Comparison of ENCODE assay signal across 37 cellular contexts in genomic region chr4:34289962-34290361, GRCh38.
"Had no signal": no experiment of that assay in that cellular context is flagged by ENCODE, and none has a peak within 500 bp of the region (broad histone marks: within the 10 kb centered on the region; RNA-seq: fewer than 3 reads in every experiment).

No MANE protein-coding gene starts in this region.

- ATAC-seq: activated CD4-positive, alpha-beta T cell treated with anti-CD3 and anti-CD28 coated beads for 36 hours; activated CD4-positive, CD25-positive, alpha-beta regulatory T cell treated with anti-CD3 and anti-CD28 coated beads, Interleukin-2, amount 50 U/mL, for 24 hours; activated CD8-positive, alpha-beta T cell treated with anti-CD3 and anti-CD28 coated beads for 36 hours; activated naive CD4-positive, alpha-beta T cell treated with anti-CD3 and anti-CD28 coated beads, Interleukin-2, amount 50 U/mL, for 72 hours; activated T-cell treated with anti-CD3 and anti-CD28 coated beads, Interleukin-2, amount 50 U/mL, for 4 hours; activated T-cell treated with anti-CD3 and anti-CD28 coated beads, Interleukin-2, amount 50 U/mL, for 72 hours; activated T-helper 17 cell treated with anti-CD3 and anti-CD28 coated beads, Interleukin-2, amount 50 U/mL, for 72 hours; body of pancreas; WTC11 had no signal

- H3K27me3 ChIP-seq: adrenal gland, body of pancreas, brain microvascular endothelial cell, breast epithelium had no signal

- DNase-seq: activated CD4-positive, alpha-beta T cell treated with anti-CD3 and anti-CD28 coated beads for 1 hour; activated CD4-positive, alpha-beta T cell treated with anti-CD3 and anti-CD28 coated beads for 36 hours; activated CD4-positive, alpha-beta T cell treated with anti-CD3 and anti-CD28 coated beads for 48 hours; activated CD4-positive, alpha-beta T cell treated with anti-CD3 and anti-CD28 coated beads, Interleukin-2, amount 10 ng/mL, durations not matched to agents 7 days and 5 days; activated CD4-positive, alpha-beta T cell treated with anti-CD3 and anti-CD28 coated beads, Interleukin-2, amount 50 U/mL, for 48 hours; activated CD4-positive, CD25-positive, alpha-beta regulatory T cell; activated CD8-positive, alpha-beta memory T cell treated with anti-CD3 and anti-CD28 coated beads, Interleukin-2, amount 50 U/mL, for 4 hours; activated CD8-positive, alpha-beta T cell treated with anti-CD3 and anti-CD28 coated beads for 36 hours; activated effector memory CD4-positive, alpha-beta T cell treated with anti-CD3 and anti-CD28 coated beads, Interleukin-2, amount 50 U/mL, for 16 hours; activated gamma-delta T cell treated with Interleukin-2 at 50 U/mL for 16 hours; activated naive CD4-positive, alpha-beta T cell; activated naive CD4-positive, alpha-beta T cell treated with anti-CD3 and anti-CD28 coated beads for 36 hours; activated naive CD4-positive, alpha-beta T cell treated with anti-CD3 and anti-CD28 coated beads, Interleukin-2, amount 50 U/mL, for 16 hours; activated naive CD8-positive, alpha-beta T cell treated with anti-CD3 and anti-CD28 coated beads for 36 hours; activated T-cell treated with anti-CD3 and anti-CD28 coated beads for 4 hours; activated T-cell treated with anti-CD3 and anti-CD28 coated beads, Interleukin-2, amount 50 U/mL, for 1 hour; activated T-cell treated with anti-CD3 and anti-CD28 coated beads, Interleukin-2, amount 50 U/mL, for 4 hours; activated T-cell treated with anti-CD3 and anti-CD28 coated beads, Interleukin-2, amount 50 U/mL, for 72 hours; adrenal gland; aorta; body of pancreas; brain microvascular endothelial cell; cerebellar nuclear complex; T-helper 1 cell; T-helper 2 cell; T-helper 9 cell; WERI-Rb-1 had no signal

- H3K4me1 Mint-ChIP-seq: activated CD4-positive, alpha-beta T cell treated with anti-CD3 and anti-CD28 coated beads for 36 hours; activated CD4-positive, alpha-beta T cell treated with anti-CD3 and anti-CD28 coated beads, Interleukin-2, amount 10 ng/mL, durations not matched to agents 7 days and 5 days; activated naive CD8-positive, alpha-beta T cell treated with anti-CD3 and anti-CD28 coated beads for 36 hours; activated T-helper 17 cell treated with anti-CD3 and anti-CD28 coated beads, Interleukin-2, amount 50 U/mL, for 72 hours; central memory CD8-positive, alpha-beta T cell had no signal

- H3K9me3 ChIP-seq: adrenal gland, body of pancreas, breast epithelium had no signal

- H3K36me3 ChIP-seq: adrenal gland, brain microvascular endothelial cell, WERI-Rb-1 had no signal

- H3K27ac ChIP-seq: adrenal gland, body of pancreas, brain microvascular endothelial cell, breast epithelium, WERI-Rb-1 had no signal

- H3K4me1 ChIP-seq: adrenal gland, body of pancreas, breast epithelium had no signal

- H3K27ac Mint-ChIP-seq: activated CD4-positive, alpha-beta T cell treated with anti-CD3 and anti-CD28 coated beads for 36 hours; activated CD4-positive, alpha-beta T cell treated with anti-CD3 and anti-CD28 coated beads, Interleukin-2, amount 10 ng/mL, durations not matched to agents 7 days and 5 days; activated CD8-positive, alpha-beta T cell treated with anti-CD3 and anti-CD28 coated beads for 36 hours; activated naive CD4-positive, alpha-beta T cell treated with anti-CD3 and anti-CD28 coated beads for 36 hours; activated naive CD4-positive, alpha-beta T cell treated with anti-CD3 and anti-CD28 coated beads, Interleukin-2, amount 50 U/mL, for 72 hours; activated naive CD8-positive, alpha-beta T cell treated with anti-CD3 and anti-CD28 coated beads for 36 hours; activated T-cell treated with anti-CD3 and anti-CD28 coated beads, Interleukin-2, amount 50 U/mL, for 72 hours; activated T-helper 1 cell treated with anti-CD3 and anti-CD28 coated beads, Interleukin-12 subunit alpha, Interleukin-12 subunit beta, Interleukin-2, Interleukin-4 antibody, amounts not matched to agents 30 ng/mL and 10 ng/mL and 1 ng/mL, durations not matched to agents 14 hours and 24 hours and 36 hours; activated T-helper 17 cell treated with anti-CD3 and anti-CD28 coated beads, Interleukin-2, amount 50 U/mL, for 72 hours; T-helper 1 cell treated with Interleukin-12 subunit alpha and Interleukin-12 subunit beta and Interleukin-4 antibody, amounts not matched to agents 30 μg/mL and 1 μg/mL, for 36 hours; T-helper 2 cell treated with Interferon-gamma antibody and Interleukin-4, amounts not matched to agents 5 μg/mL and 100 μg/mL, for 36 hours; WTC11 had no signal

- H3K36me3 Mint-ChIP-seq: activated naive CD4-positive, alpha-beta T cell treated with anti-CD3 and anti-CD28 coated beads, Interleukin-2, amount 50 U/mL, for 72 hours; activated naive CD8-positive, alpha-beta T cell treated with anti-CD3 and anti-CD28 coated beads for 36 hours; WTC11 had no signal

- FAIRE-seq: astrocyte had no signal

- H3K27me3 Mint-ChIP-seq: activated CD4-positive, alpha-beta T cell treated with anti-CD3 and anti-CD28 coated beads for 36 hours; activated CD4-positive, alpha-beta T cell treated with anti-CD3 and anti-CD28 coated beads, Interleukin-2, amount 10 ng/mL, durations not matched to agents 7 days and 5 days; activated CD8-positive, alpha-beta T cell treated with anti-CD3 and anti-CD28 coated beads for 36 hours; activated naive CD8-positive, alpha-beta T cell treated with anti-CD3 and anti-CD28 coated beads for 36 hours; activated T-helper 17 cell treated with anti-CD3 and anti-CD28 coated beads, Interleukin-2, amount 50 U/mL, for 72 hours; central memory CD8-positive, alpha-beta T cell had no signal

- H3K4me3 ChIP-seq: adrenal gland, body of pancreas, breast epithelium had no signal

- H3K9me3 Mint-ChIP-seq: activated CD4-positive, alpha-beta T cell treated with anti-CD3 and anti-CD28 coated beads, Interleukin-2, amount 10 ng/mL, durations not matched to agents 7 days and 5 days; activated naive CD4-positive, alpha-beta T cell treated with anti-CD3 and anti-CD28 coated beads for 36 hours; activated T-helper 1 cell treated with anti-CD3 and anti-CD28 coated beads, Interleukin-12 subunit alpha, Interleukin-12 subunit beta, Interleukin-2, Interleukin-4 antibody, amounts not matched to agents 30 ng/mL and 10 ng/mL and 1 ng/mL, durations not matched to agents 14 hours and 24 hours and 36 hours; WTC11 had no signal

- H3K4me3 Mint-ChIP-seq: activated CD4-positive, alpha-beta T cell treated with anti-CD3 and anti-CD28 coated beads for 36 hours; activated CD4-positive, alpha-beta T cell treated with anti-CD3 and anti-CD28 coated beads, Interleukin-2, amount 10 ng/mL, durations not matched to agents 7 days and 5 days; activated CD8-positive, alpha-beta T cell treated with anti-CD3 and anti-CD28 coated beads for 36 hours; activated naive CD4-positive, alpha-beta T cell treated with anti-CD3 and anti-CD28 coated beads for 36 hours; activated naive CD8-positive, alpha-beta T cell treated with anti-CD3 and anti-CD28 coated beads for 36 hours; activated T-cell treated with anti-CD3 and anti-CD28 coated beads, Interleukin-2, amount 50 U/mL, for 4 hours; activated T-cell treated with anti-CD3 and anti-CD28 coated beads, Interleukin-2, amount 50 U/mL, for 72 hours; activated T-helper 1 cell treated with anti-CD3 and anti-CD28 coated beads, Interleukin-12 subunit alpha, Interleukin-12 subunit beta, Interleukin-2, Interleukin-4 antibody, amounts not matched to agents 30 ng/mL and 10 ng/mL and 1 ng/mL, durations not matched to agents 14 hours and 24 hours and 36 hours; activated T-helper 17 cell treated with anti-CD3 and anti-CD28 coated beads, Interleukin-2, amount 50 U/mL, for 72 hours; central memory CD8-positive, alpha-beta T cell; T-helper 1 cell treated with Interleukin-12 subunit alpha and Interleukin-12 subunit beta and Interleukin-4 antibody, amounts not matched to agents 30 μg/mL and 1 μg/mL, for 36 hours; T-helper 2 cell treated with Interferon-gamma antibody and Interleukin-4, amounts not matched to agents 5 μg/mL and 100 μg/mL, for 36 hours; WTC11 had no signal
